ENCODE assay signal across 1 cellular context in the genomic region with DNA sequence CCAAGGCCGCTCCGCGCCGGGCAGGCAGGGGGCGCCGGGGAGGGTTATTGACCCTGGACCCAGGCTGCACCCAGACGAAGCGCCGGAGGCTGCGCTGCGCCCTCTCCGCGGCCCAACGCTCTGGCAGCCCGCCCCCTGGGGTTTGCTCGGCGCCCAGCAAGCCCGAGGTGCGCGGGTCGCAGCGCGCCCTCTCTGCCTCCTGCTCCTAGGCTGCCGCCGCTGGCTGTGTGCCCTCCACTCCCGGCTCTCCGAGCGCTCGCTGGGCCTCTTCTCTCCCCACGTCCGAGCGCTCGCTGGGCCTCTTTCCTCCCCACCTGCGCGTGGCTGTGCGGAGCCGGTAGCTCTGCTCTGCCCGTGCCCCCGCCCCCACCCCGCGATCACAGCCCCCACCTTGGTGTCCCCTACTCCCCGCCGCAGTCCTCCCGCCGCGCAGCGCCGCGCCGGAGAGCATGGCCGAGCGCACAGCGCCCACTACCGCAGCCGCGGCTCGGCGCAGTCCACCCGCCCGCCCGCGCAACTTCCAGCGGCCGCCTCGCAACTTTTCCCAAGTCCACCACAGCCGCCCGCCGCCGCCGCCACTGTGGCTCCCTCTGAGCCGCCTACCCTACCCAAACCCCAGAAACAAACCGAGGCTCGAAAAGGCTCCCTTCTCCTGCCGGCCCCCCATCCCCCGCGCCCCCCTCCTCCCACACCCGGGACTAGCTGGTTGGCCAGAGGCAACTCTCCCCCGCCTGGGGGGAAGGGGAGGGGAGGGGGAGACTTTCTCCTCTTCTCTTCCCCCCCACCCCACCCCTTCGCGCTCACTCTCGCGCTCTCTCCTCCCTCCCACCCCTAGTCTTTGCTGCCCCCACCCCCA.
TF ChIP-seq lines count a peak whose summit lies in the region.

No MANE protein-coding gene starts in this region.

TF ChIP-seq in HepG2, 621 proteins besides CTCF, POLR2A, EP300 and RAD21 (continued from another document and continues in another):
- TF ChIP-seq CENPT (CRISPR knock-in tag; IDR thresholded peaks at IDR 0.05; ENCODE audit: low read depth) (no peak), RELA (CRISPR knock-in tag; IDR thresholded peaks at IDR 0.05) (no peak), KAT7 (CRISPR knock-in tag; IDR thresholded peaks at IDR 0.05; ENCODE audit: borderline replicate concordance) (0 out of 2 replicates have a peak, but pooled peaks have one; percentile 32), ZBTB42 (CRISPR knock-in tag; IDR thresholded peaks at IDR 0.05) (no peak), ZMAT3 (CRISPR knock-in tag; conservative IDR thresholded peaks at IDR 0.05) (no peak), GZF1 (CRISPR knock-in tag; IDR thresholded peaks at IDR 0.05) (0 out of 2 replicates have a peak, but pooled peaks have one; percentile 31), SOX6 (IDR thresholded peaks at IDR 0.05) (no peak), SOX6 (CRISPR knock-in tag; IDR thresholded peaks at IDR 0.05) (no peak), ZNF564 (CRISPR knock-in tag; IDR thresholded peaks at IDR 0.05) (no peak; the same call in 1 of the 2 replicates), GFI1 (CRISPR knock-in tag; IDR thresholded peaks at IDR 0.05; ENCODE audit: borderline replicate concordance) (peak; percentile 49; the same call in 1 of the 2 replicates), MLLT10 (CRISPR knock-in tag; IDR thresholded peaks at IDR 0.05) (no peak), ZNF354B (CRISPR knock-in tag; IDR thresholded peaks at IDR 0.05) (no peak), ZNF678 (CRISPR knock-in tag; IDR thresholded peaks at IDR 0.05) (no peak), NFKBIZ (CRISPR knock-in tag; IDR thresholded peaks at IDR 0.05) (peak; percentile 51; the same call in 1 of the 2 replicates), JARID2 (CRISPR knock-in tag; IDR thresholded peaks at IDR 0.05; ENCODE audit: insufficient replicate concordance) (no peak), ZFY (CRISPR knock-in tag; IDR thresholded peaks at IDR 0.05) (peak; percentile 59), ZSCAN22 (CRISPR knock-in tag; IDR thresholded peaks at IDR 0.05) (no peak), ZFP36L2 (CRISPR knock-in tag; IDR thresholded peaks at IDR 0.05) (no peak), HDAC1 (CRISPR knock-in tag; IDR thresholded peaks at IDR 0.05) (0 out of 2 replicates have a peak, but pooled peaks have one; percentile 25), SIX4 (CRISPR knock-in tag; IDR thresholded peaks at IDR 0.05) (no peak; the same call in 1 of the 2 replicates), ZNF256 (CRISPR knock-in tag; conservative IDR thresholded peaks at IDR 0.05) (no peak), ZNF674 (CRISPR knock-in tag; IDR thresholded peaks at IDR 0.05; ENCODE audit: low read depth) (no peak), ZNF205 (CRISPR knock-in tag; IDR thresholded peaks at IDR 0.05) (no peak), ZNF772 (CRISPR knock-in tag; IDR thresholded peaks at IDR 0.05) (peak; percentile 74; the same call in 1 of the 2 replicates), POLR2AphosphoS5 (IDR thresholded peaks at IDR 0.05; ENCODE audit: low read depth, low read length) (no peak), HNRNPLL (IDR thresholded peaks at IDR 0.05; ENCODE audit: low read depth, low read length, poor library complexity, severe bottlenecking) (peak; percentile 94), CREM (IDR thresholded peaks at IDR 0.05) (no peak), CREM (CRISPR knock-in tag; IDR thresholded peaks at IDR 0.05) (no peak), XRCC5 (optimal IDR thresholded peaks at IDR 0.05; ENCODE audit: low read length) (peak; percentile 76), LCORL (IDR thresholded peaks at IDR 0.05) (no peak), LCORL (CRISPR knock-in tag; IDR thresholded peaks at IDR 0.05) (0 out of 2 replicates have a peak, but pooled peaks have one; percentile 57), KDM2A (CRISPR knock-in tag; IDR thresholded peaks at IDR 0.05; ENCODE audit: borderline replicate concordance, low read depth) (peak; percentile 68; the same call in 1 of the 2 replicates), SIN3B (IDR thresholded peaks at IDR 0.05; ENCODE audit: low read length) (no peak), MIER2 (CRISPR knock-in tag; IDR thresholded peaks at IDR 0.05) (no peak), NFATC3 (CRISPR knock-in tag; IDR thresholded peaks at IDR 0.05) (no peak)
- TF ChIP-seq, protein P1, sequence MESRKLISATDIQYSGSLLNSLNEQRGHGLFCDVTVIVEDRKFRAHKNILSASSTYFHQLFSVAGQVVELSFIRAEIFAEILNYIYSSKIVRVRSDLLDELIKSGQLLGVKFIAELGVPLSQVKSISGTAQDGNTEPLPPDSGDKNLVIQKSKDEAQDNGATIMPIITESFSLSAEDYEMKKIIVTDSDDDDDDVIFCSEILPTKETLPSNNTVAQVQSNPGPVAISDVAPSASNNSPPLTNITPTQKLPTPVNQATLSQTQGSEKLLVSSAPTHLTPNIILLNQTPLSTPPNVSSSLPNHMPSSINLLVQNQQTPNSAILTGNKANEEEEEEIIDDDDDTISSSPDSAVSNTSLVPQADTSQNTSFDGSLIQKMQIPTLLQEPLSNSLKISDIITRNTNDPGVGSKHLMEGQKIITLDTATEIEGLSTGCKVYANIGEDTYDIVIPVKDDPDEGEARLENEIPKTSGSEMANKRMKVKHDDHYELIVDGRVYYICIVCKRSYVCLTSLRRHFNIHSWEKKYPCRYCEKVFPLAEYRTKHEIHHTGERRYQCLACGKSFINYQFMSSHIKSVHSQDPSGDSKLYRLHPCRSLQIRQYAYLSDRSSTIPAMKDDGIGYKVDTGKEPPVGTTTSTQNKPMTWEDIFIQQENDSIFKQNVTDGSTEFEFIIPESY (CRISPR knock-in tag; IDR thresholded peaks at IDR 0.05), result no peak
- TF ChIP-seq, protein P2, sequence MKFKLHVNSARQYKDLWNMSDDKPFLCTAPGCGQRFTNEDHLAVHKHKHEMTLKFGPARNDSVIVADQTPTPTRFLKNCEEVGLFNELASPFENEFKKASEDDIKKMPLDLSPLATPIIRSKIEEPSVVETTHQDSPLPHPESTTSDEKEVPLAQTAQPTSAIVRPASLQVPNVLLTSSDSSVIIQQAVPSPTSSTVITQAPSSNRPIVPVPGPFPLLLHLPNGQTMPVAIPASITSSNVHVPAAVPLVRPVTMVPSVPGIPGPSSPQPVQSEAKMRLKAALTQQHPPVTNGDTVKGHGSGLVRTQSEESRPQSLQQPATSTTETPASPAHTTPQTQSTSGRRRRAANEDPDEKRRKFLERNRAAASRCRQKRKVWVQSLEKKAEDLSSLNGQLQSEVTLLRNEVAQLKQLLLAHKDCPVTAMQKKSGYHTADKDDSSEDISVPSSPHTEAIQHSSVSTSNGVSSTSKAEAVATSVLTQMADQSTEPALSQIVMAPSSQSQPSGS (CRISPR knock-in tag; IDR thresholded peaks at IDR 0.05), result peak; percentile 34; the same call in 1 of the 2 replicates
- TF ChIP-seq, protein P3, sequence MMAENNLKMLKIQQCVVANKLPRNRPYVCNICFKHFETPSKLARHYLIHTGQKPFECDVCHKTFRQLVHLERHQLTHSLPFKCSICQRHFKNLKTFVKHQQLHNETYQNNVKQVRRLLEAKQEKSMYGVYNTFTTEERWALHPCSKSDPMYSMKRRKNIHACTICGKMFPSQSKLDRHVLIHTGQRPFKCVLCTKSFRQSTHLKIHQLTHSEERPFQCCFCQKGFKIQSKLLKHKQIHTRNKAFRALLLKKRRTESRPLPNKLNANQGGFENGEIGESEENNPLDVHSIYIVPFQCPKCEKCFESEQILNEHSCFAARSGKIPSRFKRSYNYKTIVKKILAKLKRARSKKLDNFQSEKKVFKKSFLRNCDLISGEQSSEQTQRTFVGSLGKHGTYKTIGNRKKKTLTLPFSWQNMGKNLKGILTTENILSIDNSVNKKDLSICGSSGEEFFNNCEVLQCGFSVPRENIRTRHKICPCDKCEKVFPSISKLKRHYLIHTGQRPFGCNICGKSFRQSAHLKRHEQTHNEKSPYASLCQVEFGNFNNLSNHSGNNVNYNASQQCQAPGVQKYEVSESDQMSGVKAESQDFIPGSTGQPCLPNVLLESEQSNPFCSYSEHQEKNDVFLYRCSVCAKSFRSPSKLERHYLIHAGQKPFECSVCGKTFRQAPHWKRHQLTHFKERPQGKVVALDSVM (CRISPR knock-in tag; IDR thresholded peaks at IDR 0.05), result peak; percentile 67
- TF ChIP-seq, protein P4, sequence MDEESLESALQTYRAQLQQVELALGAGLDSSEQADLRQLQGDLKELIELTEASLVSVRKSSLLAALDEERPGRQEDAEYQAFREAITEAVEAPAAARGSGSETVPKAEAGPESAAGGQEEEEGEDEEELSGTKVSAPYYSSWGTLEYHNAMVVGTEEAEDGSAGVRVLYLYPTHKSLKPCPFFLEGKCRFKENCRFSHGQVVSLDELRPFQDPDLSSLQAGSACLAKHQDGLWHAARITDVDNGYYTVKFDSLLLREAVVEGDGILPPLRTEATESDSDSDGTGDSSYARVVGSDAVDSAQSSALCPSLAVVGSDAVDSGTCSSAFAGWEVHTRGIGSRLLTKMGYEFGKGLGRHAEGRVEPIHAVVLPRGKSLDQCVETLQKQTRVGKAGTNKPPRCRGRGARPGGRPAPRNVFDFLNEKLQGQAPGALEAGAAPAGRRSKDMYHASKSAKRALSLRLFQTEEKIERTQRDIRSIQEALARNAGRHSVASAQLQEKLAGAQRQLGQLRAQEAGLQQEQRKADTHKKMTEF (CRISPR knock-in tag; IDR thresholded peaks at IDR 0.05), result peak; percentile 54; the same call in 1 of the 2 replicates
- TF ChIP-seq, protein P5, sequence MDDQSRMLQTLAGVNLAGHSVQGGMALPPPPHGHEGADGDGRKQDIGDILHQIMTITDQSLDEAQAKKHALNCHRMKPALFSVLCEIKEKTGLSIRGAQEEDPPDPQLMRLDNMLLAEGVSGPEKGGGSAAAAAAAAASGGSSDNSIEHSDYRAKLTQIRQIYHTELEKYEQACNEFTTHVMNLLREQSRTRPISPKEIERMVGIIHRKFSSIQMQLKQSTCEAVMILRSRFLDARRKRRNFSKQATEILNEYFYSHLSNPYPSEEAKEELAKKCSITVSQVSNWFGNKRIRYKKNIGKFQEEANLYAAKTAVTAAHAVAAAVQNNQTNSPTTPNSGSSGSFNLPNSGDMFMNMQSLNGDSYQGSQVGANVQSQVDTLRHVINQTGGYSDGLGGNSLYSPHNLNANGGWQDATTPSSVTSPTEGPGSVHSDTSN (CRISPR knock-in tag; IDR thresholded peaks at IDR 0.05; ENCODE audit: borderline replicate concordance), result no peak
- TF ChIP-seq, protein P6, sequence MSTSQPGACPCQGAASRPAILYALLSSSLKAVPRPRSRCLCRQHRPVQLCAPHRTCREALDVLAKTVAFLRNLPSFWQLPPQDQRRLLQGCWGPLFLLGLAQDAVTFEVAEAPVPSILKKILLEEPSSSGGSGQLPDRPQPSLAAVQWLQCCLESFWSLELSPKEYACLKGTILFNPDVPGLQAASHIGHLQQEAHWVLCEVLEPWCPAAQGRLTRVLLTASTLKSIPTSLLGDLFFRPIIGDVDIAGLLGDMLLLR (CRISPR knock-in tag; IDR thresholded peaks at IDR 0.05), result no peak
- TF ChIP-seq, protein P7, sequence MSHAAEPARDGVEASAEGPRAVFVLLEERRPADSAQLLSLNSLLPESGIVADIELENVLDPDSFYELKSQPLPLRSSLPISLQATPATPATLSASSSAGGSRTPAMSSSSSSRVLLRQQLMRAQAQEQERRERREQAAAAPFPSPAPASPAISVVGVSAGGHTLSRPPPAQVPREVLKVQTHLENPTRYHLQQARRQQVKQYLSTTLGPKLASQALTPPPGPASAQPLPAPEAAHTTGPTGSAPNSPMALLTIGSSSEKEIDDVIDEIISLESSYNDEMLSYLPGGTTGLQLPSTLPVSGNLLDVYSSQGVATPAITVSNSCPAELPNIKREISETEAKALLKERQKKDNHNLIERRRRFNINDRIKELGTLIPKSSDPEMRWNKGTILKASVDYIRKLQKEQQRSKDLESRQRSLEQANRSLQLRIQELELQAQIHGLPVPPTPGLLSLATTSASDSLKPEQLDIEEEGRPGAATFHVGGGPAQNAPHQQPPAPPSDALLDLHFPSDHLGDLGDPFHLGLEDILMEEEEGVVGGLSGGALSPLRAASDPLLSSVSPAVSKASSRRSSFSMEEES (CRISPR knock-in tag; IDR thresholded peaks at IDR 0.05), result no peak
- TF ChIP-seq, protein P8, sequence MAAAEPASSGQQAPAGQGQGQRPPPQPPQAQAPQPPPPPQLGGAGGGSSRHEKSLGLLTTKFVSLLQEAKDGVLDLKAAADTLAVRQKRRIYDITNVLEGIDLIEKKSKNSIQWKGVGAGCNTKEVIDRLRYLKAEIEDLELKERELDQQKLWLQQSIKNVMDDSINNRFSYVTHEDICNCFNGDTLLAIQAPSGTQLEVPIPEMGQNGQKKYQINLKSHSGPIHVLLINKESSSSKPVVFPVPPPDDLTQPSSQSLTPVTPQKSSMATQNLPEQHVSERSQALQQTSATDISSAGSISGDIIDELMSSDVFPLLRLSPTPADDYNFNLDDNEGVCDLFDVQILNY (CRISPR knock-in tag; conservative IDR thresholded peaks at IDR 0.05), result no peak
- TF ChIP-seq, protein P9, sequence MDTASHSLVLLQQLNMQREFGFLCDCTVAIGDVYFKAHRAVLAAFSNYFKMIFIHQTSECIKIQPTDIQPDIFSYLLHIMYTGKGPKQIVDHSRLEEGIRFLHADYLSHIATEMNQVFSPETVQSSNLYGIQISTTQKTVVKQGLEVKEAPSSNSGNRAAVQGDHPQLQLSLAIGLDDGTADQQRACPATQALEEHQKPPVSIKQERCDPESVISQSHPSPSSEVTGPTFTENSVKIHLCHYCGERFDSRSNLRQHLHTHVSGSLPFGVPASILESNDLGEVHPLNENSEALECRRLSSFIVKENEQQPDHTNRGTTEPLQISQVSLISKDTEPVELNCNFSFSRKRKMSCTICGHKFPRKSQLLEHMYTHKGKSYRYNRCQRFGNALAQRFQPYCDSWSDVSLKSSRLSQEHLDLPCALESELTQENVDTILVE (CRISPR knock-in tag; IDR thresholded peaks at IDR 0.05), result no peak; the same call in 1 of the 2 replicates
- TF ChIP-seq, protein P10, sequence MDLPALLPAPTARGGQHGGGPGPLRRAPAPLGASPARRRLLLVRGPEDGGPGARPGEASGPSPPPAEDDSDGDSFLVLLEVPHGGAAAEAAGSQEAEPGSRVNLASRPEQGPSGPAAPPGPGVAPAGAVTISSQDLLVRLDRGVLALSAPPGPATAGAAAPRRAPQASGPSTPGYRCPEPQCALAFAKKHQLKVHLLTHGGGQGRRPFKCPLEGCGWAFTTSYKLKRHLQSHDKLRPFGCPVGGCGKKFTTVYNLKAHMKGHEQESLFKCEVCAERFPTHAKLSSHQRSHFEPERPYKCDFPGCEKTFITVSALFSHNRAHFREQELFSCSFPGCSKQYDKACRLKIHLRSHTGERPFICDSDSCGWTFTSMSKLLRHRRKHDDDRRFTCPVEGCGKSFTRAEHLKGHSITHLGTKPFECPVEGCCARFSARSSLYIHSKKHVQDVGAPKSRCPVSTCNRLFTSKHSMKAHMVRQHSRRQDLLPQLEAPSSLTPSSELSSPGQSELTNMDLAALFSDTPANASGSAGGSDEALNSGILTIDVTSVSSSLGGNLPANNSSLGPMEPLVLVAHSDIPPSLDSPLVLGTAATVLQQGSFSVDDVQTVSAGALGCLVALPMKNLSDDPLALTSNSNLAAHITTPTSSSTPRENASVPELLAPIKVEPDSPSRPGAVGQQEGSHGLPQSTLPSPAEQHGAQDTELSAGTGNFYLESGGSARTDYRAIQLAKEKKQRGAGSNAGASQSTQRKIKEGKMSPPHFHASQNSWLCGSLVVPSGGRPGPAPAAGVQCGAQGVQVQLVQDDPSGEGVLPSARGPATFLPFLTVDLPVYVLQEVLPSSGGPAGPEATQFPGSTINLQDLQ (CRISPR knock-in tag; IDR thresholded peaks at IDR 0.05), result no peak
